In genomic region chr2:71571945-71572344, GRCh38 we compare ENCODE assay signal across 31 cellular contexts.
"Had no signal": no experiment of that assay in that cellular context is flagged by ENCODE, and none has a peak within 500 bp of the region (broad histone marks: within the 10 kb centered on the region; RNA-seq: fewer than 3 reads in every experiment).

No MANE protein-coding gene starts in this region.

- FAIRE-seq: astrocyte, TTC549 had no signal

- H3K27me3 ChIP-seq: body of pancreas, brain microvascular endothelial cell, breast epithelium had no signal

- H3K9me3 ChIP-seq: body of pancreas, breast epithelium had no signal

- ATAC-seq: activated CD8-positive, alpha-beta T cell treated with anti-CD3 and anti-CD28 coated beads for 36 hours; activated naive CD8-positive, alpha-beta T cell treated with anti-CD3 and anti-CD28 coated beads, Interleukin-2, amount 50 U/mL, for 24 hours; activated T-cell treated with anti-CD3 and anti-CD28 coated beads, Interleukin-2, amount 50 U/mL, for 4 hours; body of pancreas had no signal

- H3K4me1 ChIP-seq: body of pancreas, breast epithelium had no signal

- DNase-seq: activated B cell treated with CpG ODN at 0.5 μM for 24 hours; activated CD4-positive, alpha-beta memory T cell treated with anti-CD3 and anti-CD28 coated beads for 36 hours; activated CD4-positive, alpha-beta T cell treated with anti-CD3 and anti-CD28 coated beads for 4 hours; activated CD4-positive, alpha-beta T cell treated with anti-CD3 and anti-CD28 coated beads, Interleukin-2, amount 10 ng/mL, durations not matched to agents 24 days and 14 days; activated CD4-positive, alpha-beta T cell treated with anti-CD3 and anti-CD28 coated beads, Interleukin-2, amount 50 U/mL, for 1 hour; activated CD4-positive, alpha-beta T cell treated with anti-CD3 and anti-CD28 coated beads, Interleukin-2, amount 50 U/mL, for 4 hours; activated CD4-positive, CD25-positive, alpha-beta regulatory T cell treated with anti-CD3 and anti-CD28 coated beads, Interleukin-2, amount 50 U/mL, for 72 hours; activated CD8-positive, alpha-beta memory T cell treated with anti-CD3 and anti-CD28 coated beads, Interleukin-2, amount 50 U/mL, for 4 hours; activated CD8-positive, alpha-beta T cell treated with anti-CD3 and anti-CD28 coated beads for 36 hours; activated effector memory CD4-positive, alpha-beta T cell treated with Interleukin-2 at 50 U/mL for 16 hours; activated gamma-delta T cell; activated naive CD4-positive, alpha-beta T cell treated with anti-CD3 and anti-CD28 coated beads, Interleukin-2, amount 10 ng/mL, durations not matched to agents 7 days and 5 days; activated naive CD4-positive, alpha-beta T cell treated with Interleukin-2 at 50 U/mL for 16 hours; activated naive CD8-positive, alpha-beta T cell treated with anti-CD3 and anti-CD28 coated beads, Interleukin-2, amount 10 ng/mL, durations not matched to agents 7 days and 5 days; activated naive CD8-positive, alpha-beta T cell treated with anti-CD3 and anti-CD28 coated beads, Interleukin-2, amount 50 U/mL, for 24 hours; activated T-cell treated with anti-CD3 and anti-CD28 coated beads for 4 hours; activated T-cell treated with anti-CD3 and anti-CD28 coated beads, Interleukin-2, amount 50 U/mL, for 1 hour; activated T-cell treated with anti-CD3 and anti-CD28 coated beads, Interleukin-2, amount 50 U/mL, for 4 hours; amygdala; aorta; body of pancreas; brain microvascular endothelial cell; central memory CD4-positive, alpha-beta T cell; SW 1271; T-helper 1 cell; T-helper 2 cell; T-helper 9 cell had no signal

- H3K36me3 ChIP-seq: breast epithelium had no signal

- H3K27ac ChIP-seq: body of pancreas, brain microvascular endothelial cell, breast epithelium, VCaP had no signal

- H3K4me3 ChIP-seq: body of pancreas, breast epithelium had no signal
